26 cellular contexts compared by ENCODE assay signal in the genomic region with DNA sequence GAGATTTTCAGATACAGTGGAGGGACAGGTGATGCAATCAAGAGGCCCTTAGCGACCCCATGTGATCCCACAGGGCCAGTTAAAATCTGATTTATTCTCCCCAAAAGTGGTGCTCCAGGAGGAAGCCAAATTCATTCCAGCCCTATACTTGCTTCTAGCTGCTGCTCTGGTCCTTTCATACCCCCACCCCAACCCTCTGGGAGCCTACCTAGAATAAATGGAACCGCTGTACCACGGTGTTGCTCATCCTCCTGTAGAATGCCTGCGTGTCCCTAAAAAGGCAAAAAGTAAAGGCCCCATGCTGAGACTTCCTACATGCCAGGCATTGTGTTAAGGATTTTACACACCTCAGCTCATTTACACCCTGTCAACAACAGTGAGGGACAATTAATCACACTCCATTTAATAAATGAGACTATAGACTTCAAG. TPM values are rescaled to one million over a fixed set of nuclear protein-coding genes. Genes with fewer than 3 reads are reported as not detected.
DNase-seq lines count a peak whose midpoint lies in the region; ATAC-seq, FAIRE-seq and TF ChIP-seq lines count a peak whose summit lies in the region.
"Had no signal": no experiment of that assay in that cellular context is flagged by ENCODE, and none has a peak within 500 bp of the region (broad histone marks: within the 10 kb centered on the region; RNA-seq: fewer than 3 reads in every experiment).

No MANE protein-coding gene starts in this region.

- peaks cover 14% of the 10 kb centered on the region for H3K4me1 Mint-ChIP-seq in Caco-2 (ENCODE audit: low read depth, unreplicated experiment)
- H3K4me1 Mint-ChIP-seq in naive thymus-derived CD8-positive, alpha-beta T cell: peaks cover 14 to 31% (median 21%) of the 10 kb centered on the region in 4 donors

- 69 to 80% methylated on average over 4 of the region's 4 CpGs for WGBS in body of pancreas, 2 donors
- WGBS in pancreas, 2 donors: 72 to 75% methylated on average over 4 of the region's 4 CpGs

- H3K27ac ChIP-seq in body of pancreas (no peak overlapping the region), pancreas (no peak overlapping the region)
- H3K27ac ChIP-seq: adrenal gland, lower lobe of right lung, neutrophil, suprapubic skin had no signal

- DNase-seq in NCI-H1417 (lab: John Stamatoyannopoulos, UW): peak in 2 of 3 experiments; percentile 14 to 45
- DNase-seq in NCI-H1417 treated with DMSO at 0.1 percent for 48 hours (lab: John Stamatoyannopoulos, UW): no peak
- DNase-seq in Caco-2: no peak
- DNase-seq in astrocyte of the hippocampus (ENCODE audit: low read depth, low spot score): peak; percentile 43
- DNase-seq in naive thymus-derived CD8-positive, alpha-beta T cell: no peak
- DNase-seq in body of pancreas: no peak
- no peak for DNase-seq in DMS53 (lab: John Stamatoyannopoulos, UW)
- no peak for DNase-seq in pancreas
- DNase-seq: 8988T; activated naive CD4-positive, alpha-beta T cell; activated T-cell treated with anti-CD3 and anti-CD28 coated beads, Interleukin-2, amount 50 U/mL, for 48 hours; lower lobe of right lung; NCI-H510A treated with DMSO at 0.1 percent for 48 hours; Right ventricle myocardium superior; stimulated activated naive CD4-positive, alpha-beta T cell had no signal

- H3K4me3 ChIP-seq in Caco-2 (ENCODE audit: low read depth, low read length) (no peak overlapping the region), body of pancreas (no peak overlapping the region), pancreas (no peak overlapping the region)
- H3K4me3 ChIP-seq: adrenal gland, lower lobe of right lung, suprapubic skin had no signal

- intact Hi-C loops in Caco-2 (cut with micrococcal nuclease; ENCODE audit: unreplicated experiment): no loop called here
- intact Hi-C loops in body of pancreas (cut with DNase I): no loop called here
- intact Hi-C loops in pancreas (cut with DNase I): no loop called here

- no peaks in the 10 kb centered on the region; the same call in 1 of the 2 replicates for H3K36me3 ChIP-seq in Caco-2 (ENCODE audit: control insufficient read depth, insufficient read depth, low read length)
- H3K36me3 ChIP-seq in body of pancreas (replicated peaks in 1 of 2; ENCODE audit: insufficient read depth in 1 of 2, low read depth in 2 of 2): peaks cover 0 to 5% of the 10 kb centered on the region in 2 donors
- H3K36me3 ChIP-seq in pancreas: peaks cover 0 to 3% (median 0%) of the 10 kb centered on the region in 3 donors

- CTCF ChIA-PET in Caco-2 (lab: Charles Lee): no interaction called here

- no peaks in the 10 kb centered on the region for H3K9me3 ChIP-seq in Caco-2
- no peaks in the 10 kb centered on the region for H3K9me3 ChIP-seq in body of pancreas
- H3K9me3 ChIP-seq in pancreas: no peaks in the 10 kb centered on the region
- H3K9me3 ChIP-seq: adrenal gland, lower lobe of right lung, neutrophil, suprapubic skin had no signal

- no peaks in the 10 kb centered on the region for H3K9me3 Mint-ChIP-seq in Caco-2 (ENCODE audit: unreplicated experiment)
- H3K9me3 Mint-ChIP-seq in naive thymus-derived CD8-positive, alpha-beta T cell: no peaks in the 10 kb centered on the region

- H3K27me3 ChIP-seq in Caco-2 (replicated peaks; ENCODE audit: control insufficient read depth, insufficient read depth, low read length): no peaks in the 10 kb centered on the region
- H3K27me3 ChIP-seq in body of pancreas: no peaks in the 10 kb centered on the region
- no peaks in the 10 kb centered on the region for H3K27me3 ChIP-seq in pancreas
- H3K27me3 ChIP-seq: adrenal gland, suprapubic skin had no signal

- no peak for TF ChIP-seq POLR2A in body of pancreas (IDR thresholded peaks at IDR 0.05)

- POLR2A ChIA-PET in Caco-2 (lab: Charles Lee): no interaction called here
- POLR2A ChIA-PET in naive thymus-derived CD8-positive, alpha-beta T cell (lab: Charles Lee): no interaction called here

- ATAC-seq in naive thymus-derived CD8-positive, alpha-beta T cell: no peak
- ATAC-seq in body of pancreas (no peak), pancreas (no peak)
- ATAC-seq: lower lobe of right lung, sciatic nerve had no signal

- no peak for FAIRE-seq in pancreas (lab: Jason Lieb, UNC)
- FAIRE-seq: bronchial epithelial cell had no signal

- H3K4me3 Mint-ChIP-seq in Caco-2 (ENCODE audit: unreplicated experiment): peak overlapping the region; percentile 33
- peak overlapping the region in 6 of 10 donors; percentile 24 to 85 (median 44) for H3K4me3 Mint-ChIP-seq in naive thymus-derived CD8-positive, alpha-beta T cell

- no peaks in the 10 kb centered on the region for H3K27me3 Mint-ChIP-seq in Caco-2 (ENCODE audit: insufficient read depth, unreplicated experiment)
- H3K27me3 Mint-ChIP-seq in naive thymus-derived CD8-positive, alpha-beta T cell: peaks cover 0 to 2% (median 0%) of the 10 kb centered on the region in 5 donors

- H3K4me1 ChIP-seq in Caco-2 (peaks cover 7% of the 10 kb centered on the region), body of pancreas (peaks cover 32% of the 10 kb centered on the region), pancreas (peaks cover 0 to 11% (median 6%) of the 10 kb centered on the region in 3 donors)

- H3K36me3 Mint-ChIP-seq in Caco-2 (ENCODE audit: insufficient read depth, unreplicated experiment): peaks cover 24% of the 10 kb centered on the region
- peaks cover 10 to 21% (median 11%) of the 10 kb centered on the region in 3 donors for H3K36me3 Mint-ChIP-seq in naive thymus-derived CD8-positive, alpha-beta T cell

- H3K27ac Mint-ChIP-seq in Caco-2 (ENCODE audit: unreplicated experiment): no peak overlapping the region
- peak overlapping the region in 1 of 10 donors; percentile 18 for H3K27ac Mint-ChIP-seq in naive thymus-derived CD8-positive, alpha-beta T cell

- TF ChIP-seq CTCF in Caco-2 (IDR thresholded peaks at IDR 0.05; ENCODE audit: insufficient read depth in 1 of 2, low read depth in 1 of 2, low read length in 1 of 2, severe bottlenecking in 1 of 2, unreplicated experiment in 1 of 2) (no peak), body of pancreas (IDR thresholded peaks at IDR 0.05) (no peak), pancreas (IDR thresholded peaks at IDR 0.05) (no peak)

- BruUV-seq in Caco-2 (replicated peaks; lab: Mats Ljungman, UMichigan): no TSS peak

RNA-seq across cellular contexts. Expression of a gene that starts 2.0 kb away (rescaled TPM):
- total RNA-seq in Caco-2 (2022) (11.4 and 13.3 TPM in 2 replicates), body of pancreas (10 to 100 TPM in 1 of 2 donors, 1 to 10 TPM in 1; 8.8 to 17.8 TPM), pancreas (1 to 10 TPM; 3.1 to 4.9 (median 4.0) TPM)
- under 1 TPM; 0.38 to 0.57 TPM for total RNA-seq in naive thymus-derived CD8-positive, alpha-beta T cell
- polyA plus RNA-seq in naive thymus-derived CD8-positive, alpha-beta T cell: under 1 TPM in 1 of 3 donors, not detected in 2; 0.06 TPM
- polyA plus RNA-seq in pancreas: 1 to 10 TPM; 2.5 to 6.3 TPM

RNA-seq across cellular contexts. Expression of a gene that starts 23.6 kb away (rescaled TPM):
- total RNA-seq in Caco-2 (2022): not detected in 2 replicates
- total RNA-seq in naive thymus-derived CD8-positive, alpha-beta T cell: under 1 TPM; 0.33 to 0.36 TPM
- polyA plus RNA-seq in naive thymus-derived CD8-positive, alpha-beta T cell: not detected
- not detected for total RNA-seq in body of pancreas
- total RNA-seq in pancreas: under 1 TPM; 0.03 to 0.15 (median 0.07) TPM
- polyA plus RNA-seq in pancreas: under 1 TPM in 1 of 2 donors, not detected in 1; 0.33 TPM
- total RNA-seq: bronchial epithelial cell; kidney epithelial cell; mucosa of gallbladder; T-helper 2 cell treated with Interferon-gamma antibody and Interleukin-4, amounts not matched to agents 100 ng/mL and 5 ng/mL, for 36 hours; urinary bladder had no signal

RNA-seq across cellular contexts. Expression of a gene that starts 31.3 kb away (rescaled TPM):
- total RNA-seq in Caco-2 (2022) (not detected in 2 replicates), body of pancreas (not detected), pancreas (under 1 TPM in 2 of 6 donors, not detected in 4; 0.17 to 0.28 TPM)
- under 1 TPM in 1 of 2 experiments, not detected in 1; 0.38 TPM for total RNA-seq in naive thymus-derived CD8-positive, alpha-beta T cell
- 1 to 10 TPM in 1 of 3 donors, under 1 TPM in 2; 0.20 to 2.1 (median 0.67) TPM for polyA plus RNA-seq in naive thymus-derived CD8-positive, alpha-beta T cell
- under 1 TPM in 1 of 2 donors, not detected in 1; 0.12 TPM for polyA plus RNA-seq in pancreas
- total RNA-seq: bronchial epithelial cell; kidney epithelial cell; lower lobe of right lung; MCF 10A; mucosa of gallbladder; progenitor cell of endocrine pancreas; Right ventricle myocardium superior; sciatic nerve; suprapubic skin; T-helper 2 cell treated with Interferon-gamma antibody and Interleukin-4, amounts not matched to agents 100 ng/mL and 5 ng/mL, for 36 hours; urinary bladder had no signal
- polyA plus RNA-seq: urinary bladder had no signal

Comparison
In these comparisons a context has a peak if more than half of its experiments do, and no peak if none do; other contexts are left out.
1. DNase-seq: peak in NCI-H1417 (2 of 3) and astrocyte of the hippocampus (single experiment); none in NCI-H1417 treated with DMSO at 0.1 percent for 48 hours (single experiment), Caco-2 (0 of 2), naive thymus-derived CD8-positive, alpha-beta T cell (0 of 10), body of pancreas (0 of 4), DMS53 (single experiment) and pancreas (0 of 6).